In genomic region chr3:123979525-123980481, GRCh38 we compare ENCODE assay signal across 7 cellular contexts. TPM values are rescaled to one million over a fixed set of nuclear protein-coding genes. Genes with fewer than 3 reads are reported as not detected.
A peak's percentile ranks its signal among the peaks of the same experiment; 100 is the strongest.
DNase-seq lines count a peak whose midpoint lies in the region; ATAC-seq, FAIRE-seq and TF ChIP-seq lines count a peak whose summit lies in the region.
"Not testable (repeated sequence)": the region's sequence is repeated elsewhere in the genome, so short reads cannot be mapped to it uniquely, and the experiment has no call there.

No MANE protein-coding gene starts in this region.

- H3K27ac ChIP-seq in OCI-LY3 (ENCODE audit: low read length); kidney (ENCODE audit: low read depth in 2 of 2, low read length in 2 of 2); psoas muscle: not testable (repeated sequence)

- WGBS in psoas muscle, 3 donors, result 8 to 14% (median 10%) methylated on average over 24 to 27 of the region's 29 CpGs

- H3K79me2 ChIP-seq in OCI-LY3 (ENCODE audit: low read length), result not testable (repeated sequence)

- not testable (repeated sequence) for H4K20me1 ChIP-seq in OCI-LY3 (ENCODE audit: insufficient read depth, low read length)

- not testable (repeated sequence) for H3K9me3 Mint-ChIP-seq in activated T-cell treated with anti-CD3 and anti-CD28 coated beads, Interleukin-2, amount 50 U/mL, for 72 hours; endothelial cell (ENCODE audit: unreplicated experiment)

- TF ChIP-seq CTCF in LNCaP clone FGC (IDR thresholded peaks at IDR 0.05; ENCODE audit: control insufficient read depth, extremely low read depth, insufficient read depth) (peak; percentile 69), OCI-LY3 (IDR thresholded peaks at IDR 0.05; ENCODE audit: low read depth, low read length) (peak; percentile 53), endothelial cell (IDR thresholded peaks at IDR 0.05; ENCODE audit: unreplicated experiment) (peak; percentile 70), kidney (IDR thresholded peaks at IDR 0.05; ENCODE audit: borderline replicate concordance, extremely low read depth, insufficient read depth) (peak; percentile 63), psoas muscle (IDR thresholded peaks at IDR 0.05) (peak; percentile 70)

- peak overlapping the region; percentile 44 for H3K4me2 ChIP-seq in OCI-LY3 (ENCODE audit: low read length)

- not testable (repeated sequence) for H2AFZ ChIP-seq in OCI-LY3 (ENCODE audit: low read depth, low read length)

- H3K27ac Mint-ChIP-seq in activated T-cell treated with anti-CD3 and anti-CD28 coated beads, Interleukin-2, amount 50 U/mL, for 72 hours; endothelial cell (ENCODE audit: unreplicated experiment): not testable (repeated sequence)

- peak; percentile 13 for FAIRE-seq in kidney (lab: Jason Lieb, UNC)

- not testable (repeated sequence) for H3K4me1 ChIP-seq in OCI-LY3 (ENCODE audit: low read length); kidney (ENCODE audit: control insufficient read depth in 1 of 2, insufficient read depth in 1 of 2, low read depth in 1 of 2, low read length in 2 of 2); psoas muscle

- H3K4me3 Mint-ChIP-seq in activated T-cell treated with anti-CD3 and anti-CD28 coated beads, Interleukin-2, amount 50 U/mL, for 72 hours, result peak overlapping the region; percentile 19 to 33
- peak overlapping the region; percentile 49 for H3K4me3 Mint-ChIP-seq in endothelial cell (ENCODE audit: unreplicated experiment)

- intact Hi-C loops in kidney (cut with DNase I), result not testable (repeated sequence)
- intact Hi-C loops in psoas muscle (cut with DNase I), result loop anchor here in 1 of 2 donors (10.0 kb wide), 1 partner anchor 95 kb away; the partner anchor contains the start of gene MYLK

- H3K36me3 Mint-ChIP-seq in activated T-cell treated with anti-CD3 and anti-CD28 coated beads, Interleukin-2, amount 50 U/mL, for 72 hours (ENCODE audit: insufficient read depth in 2 of 2); endothelial cell (ENCODE audit: low read depth, unreplicated experiment): not testable (repeated sequence)

- H3K27me3 Mint-ChIP-seq in activated T-cell treated with anti-CD3 and anti-CD28 coated beads, Interleukin-2, amount 50 U/mL, for 72 hours (ENCODE audit: low read depth), result peaks cover 39% of the 10 kb centered on the region
- H3K27me3 Mint-ChIP-seq in endothelial cell (ENCODE audit: unreplicated experiment), result not testable (repeated sequence)

- not testable (repeated sequence) for H3K9me3 ChIP-seq in OCI-LY3 (ENCODE audit: insufficient read depth, low read length); kidney (ENCODE audit: control insufficient read depth in 1 of 2, low read length in 2 of 2); psoas muscle

- not testable (repeated sequence) for H3K36me3 ChIP-seq in OCI-LY3 (replicated peaks; ENCODE audit: low read depth, low read length); kidney (ENCODE audit: control insufficient read depth in 1 of 2, insufficient read depth in 2 of 2, low read length in 2 of 2); psoas muscle (ENCODE audit: insufficient read depth in 1 of 2, low read depth in 1 of 2)

- peaks cover 33% of the 10 kb centered on the region for H3K27me3 ChIP-seq in OCI-LY3 (ENCODE audit: low read depth, low read length)
- H3K27me3 ChIP-seq in psoas muscle (ENCODE audit: insufficient read depth in 3 of 3, low read length in 2 of 3), result peaks cover 0 to 33% (median 0%) of the 10 kb centered on the region in 3 donors

- not testable (repeated sequence) for H3K4me3 ChIP-seq in LNCaP clone FGC (ENCODE audit: low read depth, low read length); OCI-LY3 (ENCODE audit: low read length)
- H3K4me3 ChIP-seq in kidney (ENCODE audit: low read length in 2 of 2) (peak overlapping the region; percentile 55 to 58), psoas muscle (peak overlapping the region; percentile 32)

- ATAC-seq in activated T-cell treated with anti-CD3 and anti-CD28 coated beads, Interleukin-2, amount 50 U/mL, for 72 hours (replicated peaks in 1 of 2), result peak; percentile 65 to 78
- ATAC-seq in psoas muscle, result peak; percentile 85 to 97 (median 90)

- not testable (repeated sequence) for H3K4me1 Mint-ChIP-seq in activated T-cell treated with anti-CD3 and anti-CD28 coated beads, Interleukin-2, amount 50 U/mL, for 72 hours (ENCODE audit: low read depth); endothelial cell (ENCODE audit: unreplicated experiment)

- DNase-seq in G401 (ENCODE audit: low spot score) (peak; percentile 19), endothelial cell (ENCODE audit: low spot score) (peak; percentile 49), kidney (peak; percentile 53), psoas muscle (peak; percentile 15 to 56)
- not testable (repeated sequence) for DNase-seq in LNCaP clone FGC (ENCODE audit: low read depth)
- peak; percentile 23 for DNase-seq in activated T-cell treated with anti-CD3 and anti-CD28 coated beads, Interleukin-2, amount 50 U/mL, for 72 hours

- not testable (repeated sequence) for H3K9ac ChIP-seq in OCI-LY3 (ENCODE audit: low read length); kidney (ENCODE audit: low read length in 2 of 2)

- in situ Hi-C loops in G401 (cut with HindIII; ENCODE audit: low sequenced_read_pairs), result not testable (repeated sequence)

RNA-seq across cellular contexts. Expression of gene ROPN1, which starts 12.1 kb away (rescaled TPM):
- total RNA-seq in G401 (2014; rRNA removed; shearing (Covaris generic)), result not detected in 2 replicates
- not detected for total RNA-seq in activated T-cell treated with anti-CD3 and anti-CD28 coated beads, Interleukin-2, amount 50 U/mL, for 72 hours
- total RNA-seq in endothelial cell (ENCODE audit: unreplicated experiment), result not detected
- 0.54 TPM for total RNA-seq in kidney
- not detected for polyA plus RNA-seq in kidney (ENCODE audit: insufficient read depth, low read depth, low replicate concordance)
- total RNA-seq in psoas muscle, result not detected
- not detected for polyA plus RNA-seq in psoas muscle

RNA-seq across cellular contexts. Expression of gene CCDC14, which starts 18.8 kb away (rescaled TPM):
- 8.9 and 24.5 TPM in 2 replicates for total RNA-seq in G401 (2014; rRNA removed; shearing (Covaris generic))
- total RNA-seq in activated T-cell treated with anti-CD3 and anti-CD28 coated beads, Interleukin-2, amount 50 U/mL, for 72 hours, result 10 to 100 TPM; 64.5 to 80.7 TPM
- 44.5 TPM for total RNA-seq in endothelial cell (ENCODE audit: unreplicated experiment)
- total RNA-seq in kidney, result 28.2 TPM
- polyA plus RNA-seq in kidney (ENCODE audit: insufficient read depth, low read depth, low replicate concordance), result 8.3 TPM
- 1 to 10 TPM; 3.5 to 7.3 (median 5.9) TPM for total RNA-seq in psoas muscle
- polyA plus RNA-seq in psoas muscle, result 1 to 10 TPM; 3.5 to 7.3 (median 5.6) TPM

RNA-seq across cellular contexts. Expression of gene KALRN, which starts 53.4 kb away (rescaled TPM):
- 0.80 and 1.1 TPM in 2 replicates for total RNA-seq in G401 (2014; rRNA removed; shearing (Covaris generic))
- total RNA-seq in activated T-cell treated with anti-CD3 and anti-CD28 coated beads, Interleukin-2, amount 50 U/mL, for 72 hours, result 1 to 10 TPM; 1.1 to 1.7 TPM
- total RNA-seq in endothelial cell (ENCODE audit: unreplicated experiment) (250 TPM), kidney (55.6 TPM), psoas muscle (10 to 100 TPM; 22.9 to 52.1 (median 33.8) TPM)
- polyA plus RNA-seq in kidney (ENCODE audit: insufficient read depth, low read depth, low replicate concordance) (5.8 TPM), psoas muscle (1 to 10 TPM; 5.4 to 10.0 (median 7.6) TPM)

Comparison
In these comparisons a context has a peak if more than half of its experiments do, and no peak if none do; other contexts are left out.
1. RNA of gene KALRN, which starts 53.4 kb away (total RNA-seq): 250 TPM in endothelial cell (single experiment), 55.6 TPM in kidney (single experiment) and 22.9 to 52.1 TPM in psoas muscle; 1.1 to 1.7 TPM in activated T-cell treated with anti-CD3 and anti-CD28 coated beads, Interleukin-2, amount 50 U/mL, for 72 hours and 0.80 to 1.1 TPM in G401; every median in the first group is over 4 times any median in the second.
2. Peak in every context shown above with its lines, with median percentiles within 50 percentile points of each other: CTCF ChIP-seq.